24 cellular contexts compared by ENCODE assay signal in genomic region chr4:105457997-105458396, GRCh38.
"Had no signal": no experiment of that assay in that cellular context is flagged by ENCODE, and none has a peak within 500 bp of the region (broad histone marks: within the 10 kb centered on the region; RNA-seq: fewer than 3 reads in every experiment).

No MANE protein-coding gene starts in this region.

- H3K9me3 ChIP-seq: body of pancreas, left lung, sigmoid colon, testis, vagina had no signal

- H3K9me3 Mint-ChIP-seq: WTC11 had no signal

- H3K27me3 ChIP-seq: body of pancreas, cardiac muscle cell, left lung, sigmoid colon, testis, vagina had no signal

- H3K4me3 ChIP-seq: body of pancreas, cardiac muscle cell, left lung, lung, sigmoid colon, testis, vagina had no signal

- H3K27ac ChIP-seq: body of pancreas, cardiac muscle cell, left lung, sigmoid colon, testis, vagina had no signal

- ATAC-seq: activated T-helper 17 cell treated with anti-CD3 and anti-CD28 coated beads, Interleukin-2, amount 50 U/mL, for 72 hours; body of pancreas; left lung; naive thymus-derived CD4-positive, alpha-beta T cell; stimulated activated naive B cell treated with anti-CD40 and anti-IgM and Interleukin-4, amounts not matched to agents 10 μg/mL and 1 μg/mL and 100 μg/mL, for 72 hours; WTC11 had no signal

- H3K4me1 ChIP-seq: body of pancreas, testis, vagina had no signal

- H3K27ac Mint-ChIP-seq: activated naive CD8-positive, alpha-beta T cell treated with anti-CD3 and anti-CD28 coated beads for 36 hours; activated T-cell treated with anti-CD3 and anti-CD28 coated beads, Interleukin-2, amount 50 U/mL, for 24 hours; activated T-helper 17 cell treated with anti-CD3 and anti-CD28 coated beads, Interleukin-2, amount 50 U/mL, for 72 hours; stimulated activated naive B cell treated with anti-CD40 and anti-IgM and Interleukin-4, amounts not matched to agents 10 μg/mL and 1 μg/mL and 100 μg/mL, for 72 hours; type B pancreatic cell; WTC11 had no signal

- DNase-seq: activated CD4-positive, alpha-beta T cell treated with anti-CD3 and anti-CD28 coated beads, Interleukin-2, amount 50 U/mL, for 4 hours; activated CD8-positive, alpha-beta memory T cell treated with anti-CD3 and anti-CD28 coated beads for 24 hours; activated CD8-positive, alpha-beta memory T cell treated with anti-CD3 and anti-CD28 coated beads, Interleukin-2, amount 50 U/mL, for 4 hours; activated naive CD8-positive, alpha-beta T cell treated with anti-CD3 and anti-CD28 coated beads for 36 hours; activated T-cell treated with anti-CD3 and anti-CD28 coated beads, Interleukin-2, amount 50 U/mL, for 24 hours; amygdala; body of pancreas; effector memory CD4-positive, alpha-beta T cell; foreskin melanocyte; left lung; naive thymus-derived CD4-positive, alpha-beta T cell; sigmoid colon; stimulated activated CD4-positive, alpha-beta T cell treated with anti-CD3 and anti-CD28 coated beads, Interleukin-2, amount 100 ng/mL, for 48 hours; stimulated activated CD8-positive, alpha-beta memory T cell treated with anti-CD3 and anti-CD28 coated beads, Interleukin-4, amount 100 ng/mL, for 48 hours; stimulated activated naive B cell treated with anti-CD40 and anti-IgM and Interleukin-4, amounts not matched to agents 10 μg/mL and 1 μg/mL and 100 μg/mL, for 72 hours; T-helper 1 cell; testis had no signal

- H3K27me3 Mint-ChIP-seq: activated naive CD8-positive, alpha-beta T cell treated with anti-CD3 and anti-CD28 coated beads for 36 hours; activated T-cell treated with anti-CD3 and anti-CD28 coated beads, Interleukin-2, amount 50 U/mL, for 24 hours; activated T-helper 17 cell treated with anti-CD3 and anti-CD28 coated beads, Interleukin-2, amount 50 U/mL, for 72 hours; naive thymus-derived CD4-positive, alpha-beta T cell; stimulated activated naive B cell treated with anti-CD40 and anti-IgM and Interleukin-4, amounts not matched to agents 10 μg/mL and 1 μg/mL and 100 μg/mL, for 72 hours; type B pancreatic cell had no signal

- H3K36me3 ChIP-seq: cardiac muscle cell had no signal

- H3K4me3 Mint-ChIP-seq: activated naive CD8-positive, alpha-beta T cell treated with anti-CD3 and anti-CD28 coated beads for 36 hours; activated T-cell treated with anti-CD3 and anti-CD28 coated beads, Interleukin-2, amount 50 U/mL, for 24 hours; activated T-helper 17 cell treated with anti-CD3 and anti-CD28 coated beads, Interleukin-2, amount 50 U/mL, for 72 hours; naive thymus-derived CD4-positive, alpha-beta T cell; neural crest cell; stimulated activated naive B cell treated with anti-CD40 and anti-IgM and Interleukin-4, amounts not matched to agents 10 μg/mL and 1 μg/mL and 100 μg/mL, for 72 hours; type B pancreatic cell; WTC11 had no signal
